ENCODE assay signal across 1 cellular context in genomic region chr12:104465379-104465778, GRCh38.
TF ChIP-seq lines count a peak whose summit lies in the region.

No MANE protein-coding gene starts in this region.

TF ChIP-seq in GM12878, 131 proteins besides CTCF, POLR2A, EP300 and RAD21:
- TF ChIP-seq, protein P1, sequence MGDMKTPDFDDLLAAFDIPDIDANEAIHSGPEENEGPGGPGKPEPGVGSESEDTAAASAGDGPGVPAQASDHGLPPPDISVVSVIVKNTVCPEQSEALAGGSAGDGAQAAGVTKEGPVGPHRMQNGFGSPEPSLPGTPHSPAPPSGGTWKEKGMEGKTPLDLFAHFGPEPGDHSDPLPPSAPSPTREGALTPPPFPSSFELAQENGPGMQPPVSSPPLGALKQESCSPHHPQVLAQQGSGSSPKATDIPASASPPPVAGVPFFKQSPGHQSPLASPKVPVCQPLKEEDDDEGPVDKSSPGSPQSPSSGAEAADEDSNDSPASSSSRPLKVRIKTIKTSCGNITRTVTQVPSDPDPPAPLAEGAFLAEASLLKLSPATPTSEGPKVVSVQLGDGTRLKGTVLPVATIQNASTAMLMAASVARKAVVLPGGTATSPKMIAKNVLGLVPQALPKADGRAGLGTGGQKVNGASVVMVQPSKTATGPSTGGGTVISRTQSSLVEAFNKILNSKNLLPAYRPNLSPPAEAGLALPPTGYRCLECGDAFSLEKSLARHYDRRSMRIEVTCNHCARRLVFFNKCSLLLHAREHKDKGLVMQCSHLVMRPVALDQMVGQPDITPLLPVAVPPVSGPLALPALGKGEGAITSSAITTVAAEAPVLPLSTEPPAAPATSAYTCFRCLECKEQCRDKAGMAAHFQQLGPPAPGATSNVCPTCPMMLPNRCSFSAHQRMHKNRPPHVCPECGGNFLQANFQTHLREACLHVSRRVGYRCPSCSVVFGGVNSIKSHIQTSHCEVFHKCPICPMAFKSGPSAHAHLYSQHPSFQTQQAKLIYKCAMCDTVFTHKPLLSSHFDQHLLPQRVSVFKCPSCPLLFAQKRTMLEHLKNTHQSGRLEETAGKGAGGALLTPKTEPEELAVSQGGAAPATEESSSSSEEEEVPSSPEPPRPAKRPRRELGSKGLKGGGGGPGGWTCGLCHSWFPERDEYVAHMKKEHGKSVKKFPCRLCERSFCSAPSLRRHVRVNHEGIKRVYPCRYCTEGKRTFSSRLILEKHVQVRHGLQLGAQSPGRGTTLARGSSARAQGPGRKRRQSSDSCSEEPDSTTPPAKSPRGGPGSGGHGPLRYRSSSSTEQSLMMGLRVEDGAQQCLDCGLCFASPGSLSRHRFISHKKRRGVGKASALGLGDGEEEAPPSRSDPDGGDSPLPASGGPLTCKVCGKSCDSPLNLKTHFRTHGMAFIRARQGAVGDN (IDR thresholded peaks at IDR 0.05) = 0 out of 2 replicates have a peak, but pooled peaks have one; percentile 7
- TF ChIP-seq IKZF1 (conservative IDR thresholded peaks at IDR 0.05) = no peak
